Comparison of ENCODE assay signal across 20 cellular contexts in the genomic region with DNA sequence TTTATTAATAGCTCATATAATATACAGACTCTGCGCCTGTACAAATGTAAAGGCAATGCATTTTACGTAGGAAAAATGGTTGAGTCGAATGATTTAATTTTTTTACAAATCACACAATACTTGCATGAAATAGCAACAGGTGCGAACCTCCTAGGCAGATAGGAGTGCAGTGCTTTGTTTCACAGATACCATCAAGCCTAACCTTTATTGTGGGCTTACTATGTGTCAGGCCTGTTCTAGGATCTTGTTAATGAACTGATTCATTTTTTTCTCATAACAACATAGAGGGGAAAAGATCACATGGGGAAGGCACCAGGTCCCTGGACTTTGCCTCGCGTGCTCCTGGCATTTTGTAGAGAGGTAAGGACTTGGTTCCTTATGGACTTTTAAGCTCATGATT.
"Had no signal": no experiment of that assay in that cellular context is flagged by ENCODE, and none has a peak within 500 bp of the region (broad histone marks: within the 10 kb centered on the region; RNA-seq: fewer than 3 reads in every experiment).

No MANE protein-coding gene starts in this region.

- FAIRE-seq: endothelial cell of umbilical vein, kidney had no signal

- H3K27me3 ChIP-seq: body of pancreas, esophagus muscularis mucosa, gastroesophageal sphincter, heart left ventricle, spleen, tibial nerve had no signal

- H3K27me3 Mint-ChIP-seq: activated CD4-positive, alpha-beta T cell treated with anti-CD3 and anti-CD28 coated beads, Interleukin-2, amount 10 ng/mL, durations not matched to agents 24 days and 14 days; activated naive CD8-positive, alpha-beta T cell treated with anti-CD3 and anti-CD28 coated beads, Interleukin-2, amount 10 ng/mL, durations not matched to agents 7 days and 5 days; T-helper 17 cell had no signal

- DNase-seq: activated CD4-positive, alpha-beta T cell treated with anti-CD3 and anti-CD28 coated beads, Interleukin-2, amount 10 ng/mL, durations not matched to agents 24 days and 14 days; activated effector memory CD4-positive, alpha-beta T cell treated with anti-CD3 and anti-CD28 coated beads, Interleukin-2, amount 50 U/mL, for 16 hours; activated naive CD8-positive, alpha-beta T cell treated with anti-CD3 and anti-CD28 coated beads, Interleukin-2, amount 10 ng/mL, durations not matched to agents 7 days and 5 days; body of pancreas; dermis blood vessel endothelial cell; effector memory CD4-positive, alpha-beta T cell; heart left ventricle; kidney; midbrain; retina; spleen; stimulated activated CD4-positive, alpha-beta T cell treated with anti-CD3 and anti-CD28 coated beads, Interleukin-4, amount 100 ng/mL, for 4 hours; stimulated activated naive CD4-positive, alpha-beta T cell; T-helper 17 cell had no signal

- H3K9me3 Mint-ChIP-seq: activated CD4-positive, alpha-beta T cell treated with anti-CD3 and anti-CD28 coated beads, Interleukin-2, amount 10 ng/mL, durations not matched to agents 24 days and 14 days; activated naive CD8-positive, alpha-beta T cell treated with anti-CD3 and anti-CD28 coated beads, Interleukin-2, amount 10 ng/mL, durations not matched to agents 7 days and 5 days; neural crest cell had no signal

- H3K4me1 ChIP-seq: body of pancreas, esophagus muscularis mucosa, gastroesophageal sphincter, heart left ventricle had no signal

- H3K9me3 ChIP-seq: body of pancreas, esophagus muscularis mucosa, gastroesophageal sphincter, heart left ventricle, spleen, tibial nerve had no signal

- H3K27ac Mint-ChIP-seq: activated CD4-positive, alpha-beta T cell treated with anti-CD3 and anti-CD28 coated beads, Interleukin-2, amount 10 ng/mL, durations not matched to agents 24 days and 14 days; activated naive CD8-positive, alpha-beta T cell treated with anti-CD3 and anti-CD28 coated beads, Interleukin-2, amount 10 ng/mL, durations not matched to agents 7 days and 5 days had no signal

- H3K27ac ChIP-seq: body of pancreas, esophagus muscularis mucosa, gastroesophageal sphincter, heart left ventricle, tibial nerve had no signal

- ATAC-seq: body of pancreas, gastroesophageal sphincter, heart left ventricle, left lobe of liver, T-helper 17 cell had no signal

- H3K4me3 Mint-ChIP-seq: activated CD4-positive, alpha-beta T cell treated with anti-CD3 and anti-CD28 coated beads, Interleukin-2, amount 10 ng/mL, durations not matched to agents 24 days and 14 days; activated naive CD8-positive, alpha-beta T cell treated with anti-CD3 and anti-CD28 coated beads, Interleukin-2, amount 10 ng/mL, durations not matched to agents 7 days and 5 days; neural crest cell; T-helper 17 cell had no signal

- H3K36me3 ChIP-seq: esophagus muscularis mucosa, gastroesophageal sphincter, heart left ventricle, spleen, tibial nerve had no signal

- H3K4me3 ChIP-seq: body of pancreas, esophagus muscularis mucosa, gastroesophageal sphincter, heart left ventricle, spleen, tibial nerve had no signal
